In the genomic region with DNA sequence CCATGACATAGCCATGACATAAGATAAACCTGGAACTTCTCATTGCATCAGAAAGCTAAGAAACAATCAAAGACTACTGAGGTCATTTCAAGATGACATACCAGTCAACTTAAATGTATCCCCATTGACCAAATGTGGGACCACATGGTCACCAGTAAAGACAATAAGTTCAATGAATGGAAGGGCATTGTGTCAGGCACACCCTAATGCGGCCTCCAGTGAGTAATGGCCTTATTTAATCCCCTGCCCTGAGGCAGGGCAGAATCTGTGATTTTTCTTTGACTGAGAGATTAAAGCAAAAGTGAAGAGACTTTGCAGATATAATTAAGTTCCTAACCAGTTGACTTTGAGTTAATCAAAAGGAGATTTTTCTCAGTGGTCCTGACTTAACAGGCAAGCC, we compare ENCODE assay signal across 18 cellular contexts. TPM values are rescaled to one million over a fixed set of nuclear protein-coding genes. Genes with fewer than 3 reads are reported as not detected.
A peak's percentile ranks its signal among the peaks of the same experiment; 100 is the strongest.
DNase-seq lines count a peak whose midpoint lies in the region; ATAC-seq, FAIRE-seq and TF ChIP-seq lines count a peak whose summit lies in the region.
"Had no signal": no experiment of that assay in that cellular context is flagged by ENCODE, and none has a peak within 500 bp of the region (broad histone marks: within the 10 kb centered on the region; RNA-seq: fewer than 3 reads in every experiment).

No MANE protein-coding gene starts in this region.

- H3K9me3 ChIP-seq in HAP-1 (no peaks in the 10 kb centered on the region), ascending aorta (no peaks in the 10 kb centered on the region), small intestine (ENCODE audit: control insufficient read depth, low read depth) (no peaks in the 10 kb centered on the region), vagina (peaks cover 7% of the 10 kb centered on the region)

- WGBS in small intestine, 3 donors = 68 to 79% (median 73%) methylated on average over 1 of the region's 1 CpG

- TF ChIP-seq CTCF in ascending aorta (IDR thresholded peaks at IDR 0.05) = no peak
- TF ChIP-seq CTCF in vagina (IDR thresholded peaks at IDR 0.05) = no peak

- DNase-seq in HAP-1 (ENCODE audit: low spot score in 2 of 2) (peak; percentile 23 to 32), RPMI7951 (ENCODE audit: low read depth) (peak; percentile 69), ascending aorta (ENCODE audit: low spot score in 2 of 2) (no peak), foreskin melanocyte (peak; percentile 84), small intestine (no peak), vagina (ENCODE audit: extremely low spot score in 2 of 2) (no peak)
- DNase-seq: ACHN; C1 segment of cervical spinal cord; CD4-positive, alpha-beta T cell; DMS79; HCEC 1CT; HFFc6 had no signal

- H3K36me3 ChIP-seq in HAP-1 (replicated peaks) (no peaks in the 10 kb centered on the region), ascending aorta (no peaks in the 10 kb centered on the region), small intestine (ENCODE audit: control insufficient read depth in 2 of 2, insufficient read depth in 2 of 2, low read length in 2 of 2) (no peaks in the 10 kb centered on the region), vagina (no peaks in the 10 kb centered on the region)

- ATAC-seq in GM18861 (IDR thresholded peaks at IDR 0.05; ENCODE audit: unreplicated experiment) (no peak), HG02852 (IDR thresholded peaks at IDR 0.05; ENCODE audit: unreplicated experiment) (no peak)

- in situ Hi-C loops in HAP-1 (cut with MboI; ENCODE audit: low sequenced_read_pairs) = no loop called here

- H3K4me3 ChIP-seq in HAP-1 (no peak overlapping the region), ascending aorta (no peak overlapping the region), small intestine (ENCODE audit: low read depth in 1 of 2, low read length in 2 of 2) (no peak overlapping the region), vagina (no peak overlapping the region)

- H3K4me1 ChIP-seq in HAP-1 (no peaks in the 10 kb centered on the region), ascending aorta (peaks cover 4 to 18% of the 10 kb centered on the region in 2 donors), small intestine (ENCODE audit: control insufficient read depth in 2 of 2, insufficient read depth in 1 of 2, low read depth in 1 of 2, low read length in 1 of 2) (no peaks in the 10 kb centered on the region), vagina (peaks cover 8% of the 10 kb centered on the region)

- H3K27me3 ChIP-seq in HAP-1 (ENCODE audit: low read depth) (no peaks in the 10 kb centered on the region), ascending aorta (no peaks in the 10 kb centered on the region), small intestine (ENCODE audit: control insufficient read depth in 2 of 2, insufficient read depth in 2 of 2, low read length in 2 of 2) (peaks cover 0 to 2% of the 10 kb centered on the region in 2 donors), vagina (no peaks in the 10 kb centered on the region)

- peak overlapping the region; percentile 8 to 35 for H3K27ac ChIP-seq in ascending aorta
- no peak overlapping the region for H3K27ac ChIP-seq in small intestine (ENCODE audit: low read depth in 1 of 2, low read length in 1 of 2)
- no peak overlapping the region for H3K27ac ChIP-seq in vagina

- intact Hi-C loops in ascending aorta (cut with DNase I) (no loop called here), vagina (cut with DNase I) (no loop called here)

- no peak for FAIRE-seq in small intestine (lab: Jason Lieb, UNC)
- FAIRE-seq: GM12891, H1 had no signal

- TF ChIP-seq POLR2A in vagina (IDR thresholded peaks at IDR 0.05) = no peak

RNA-seq across cellular contexts. Expression of a gene that starts 17.3 kb away (rescaled TPM):
- 0.20 TPM in 1 of 2 replicates, not detected in the other for total RNA-seq in RPMI7951 (2014; rRNA removed; shearing (Covaris generic))
- total RNA-seq in ascending aorta (not detected), vagina (1.2 TPM)
- 10 to 100 TPM in 2 of 3 donors, 1 to 10 TPM in 1; 3.2 to 46.5 (median 45.1) TPM for polyA plus RNA-seq in small intestine
- total RNA-seq: A172; CD4-positive, alpha-beta T cell; G401; H1; HFFc6 had no signal
- polyA plus RNA-seq: H1 had no signal

RNA-seq across cellular contexts. Expression of a gene that starts 21.3 kb away (rescaled TPM):
- 0.48 TPM in 1 of 2 replicates, not detected in the other for total RNA-seq in RPMI7951 (2014; rRNA removed; shearing (Covaris generic))
- total RNA-seq in ascending aorta (not detected), vagina (not detected)
- 1 to 10 TPM in 2 of 3 donors, under 1 TPM in 1; 0.49 to 8.6 (median 7.8) TPM for polyA plus RNA-seq in small intestine
- total RNA-seq: A172, G401, H1, HFFc6 had no signal
- polyA plus RNA-seq: H1 had no signal

RNA-seq across cellular contexts. Expression of a gene that starts 35.4 kb away (rescaled TPM):
- total RNA-seq in RPMI7951 (2014; rRNA removed; shearing (Covaris generic)) = 2.4 and 3.8 TPM in 2 replicates
- total RNA-seq in ascending aorta (41.9 TPM), vagina (32.7 TPM)
- polyA plus RNA-seq in small intestine = 10 to 100 TPM in 2 of 3 donors, 1 to 10 TPM in 1; 4.5 to 45.1 (median 27.1) TPM
- total RNA-seq: H1 had no signal

RNA-seq across cellular contexts. Expression of a gene that starts 53.8 kb away (rescaled TPM):
- total RNA-seq in RPMI7951 (2014; rRNA removed; shearing (Covaris generic)) = 383 and 388 TPM in 2 replicates
- total RNA-seq in ascending aorta (777 TPM), vagina (508 TPM)
- 100 to 1,000 TPM; 537 to 799 (median 563) TPM for polyA plus RNA-seq in small intestine

Comparison
In these comparisons a context has a peak if more than half of its experiments do, and no peak if none do; other contexts are left out.
1. DNase-seq: peak in HAP-1 (2 of 2), RPMI7951 (single experiment) and foreskin melanocyte (single experiment); none in ascending aorta (0 of 2), small intestine (single experiment) and vagina (0 of 2).
2. H3K27ac ChIP-seq: peak in ascending aorta (2 of 2); none in small intestine (0 of 2) and vagina (single experiment).